Comparison of ENCODE assay signal across 20 cellular contexts in the genomic region with DNA sequence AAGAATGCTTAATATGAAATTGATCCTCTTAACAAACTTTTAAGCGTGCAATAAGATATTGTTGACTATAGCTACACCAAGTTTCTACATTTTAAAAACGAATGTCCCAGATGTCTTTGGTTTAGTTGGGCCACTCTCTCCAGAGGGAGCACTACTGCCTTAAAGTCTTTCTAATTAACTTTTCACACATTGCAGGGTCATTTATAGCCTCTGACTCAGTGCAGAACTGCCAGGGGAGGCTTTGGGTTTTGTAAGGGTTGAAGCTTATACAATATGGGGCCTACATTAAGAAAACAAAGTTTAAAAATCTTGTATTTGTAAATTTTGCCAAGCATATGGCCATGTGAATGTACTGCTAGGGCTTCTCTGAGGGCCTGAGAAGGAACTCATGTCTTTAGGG.
"Had no signal": no experiment of that assay in that cellular context is flagged by ENCODE, and none has a peak within 500 bp of the region (broad histone marks: within the 10 kb centered on the region; RNA-seq: fewer than 3 reads in every experiment).

No MANE protein-coding gene starts in this region.

- H3K27me3 ChIP-seq: dorsolateral prefrontal cortex, foreskin keratinocyte, thyroid gland had no signal

- H3K36me3 Mint-ChIP-seq: activated naive CD8-positive, alpha-beta T cell treated with anti-CD3 and anti-CD28 coated beads for 36 hours; stimulated activated naive B cell treated with anti-CD40 and anti-IgM and Interleukin-4, amounts not matched to agents 10 μg/mL and 1 μg/mL and 100 μg/mL, for 72 hours had no signal

- H3K36me3 ChIP-seq: thyroid gland had no signal

- H3K9me3 Mint-ChIP-seq: activated CD4-positive, alpha-beta T cell treated with anti-CD3 and anti-CD28 coated beads, Interleukin-2, amount 10 ng/mL, durations not matched to agents 24 days and 14 days; activated CD8-positive, alpha-beta T cell treated with anti-CD3 and anti-CD28 coated beads for 36 hours; activated naive CD8-positive, alpha-beta T cell treated with anti-CD3 and anti-CD28 coated beads for 36 hours had no signal

- H3K27me3 Mint-ChIP-seq: activated CD4-positive, alpha-beta T cell treated with anti-CD3 and anti-CD28 coated beads, Interleukin-2, amount 10 ng/mL, durations not matched to agents 24 days and 14 days; activated T-helper 17 cell treated with anti-CD3 and anti-CD28 coated beads, Interleukin-2, amount 50 U/mL, for 72 hours; progenitor cell of endocrine pancreas; stimulated activated naive B cell treated with anti-CD40 and anti-IgM and Interleukin-4, amounts not matched to agents 10 μg/mL and 1 μg/mL and 100 μg/mL, for 72 hours had no signal

- H3K9me3 ChIP-seq: thyroid gland had no signal

- H3K4me1 Mint-ChIP-seq: activated CD4-positive, alpha-beta T cell treated with anti-CD3 and anti-CD28 coated beads, Interleukin-2, amount 10 ng/mL, durations not matched to agents 24 days and 14 days; activated naive CD8-positive, alpha-beta T cell treated with anti-CD3 and anti-CD28 coated beads for 36 hours; activated T-helper 17 cell treated with anti-CD3 and anti-CD28 coated beads, Interleukin-2, amount 50 U/mL, for 72 hours; stimulated activated naive B cell treated with anti-CD40 and anti-IgM and Interleukin-4, amounts not matched to agents 10 μg/mL and 1 μg/mL and 100 μg/mL, for 72 hours had no signal

- H3K27ac Mint-ChIP-seq: activated CD4-positive, alpha-beta T cell treated with anti-CD3 and anti-CD28 coated beads, Interleukin-2, amount 10 ng/mL, durations not matched to agents 24 days and 14 days; activated CD8-positive, alpha-beta T cell treated with anti-CD3 and anti-CD28 coated beads for 36 hours; activated naive CD8-positive, alpha-beta T cell treated with anti-CD3 and anti-CD28 coated beads for 36 hours; activated T-helper 17 cell treated with anti-CD3 and anti-CD28 coated beads, Interleukin-2, amount 50 U/mL, for 72 hours; nephron progenitor cell; progenitor cell of endocrine pancreas; stimulated activated naive B cell treated with anti-CD40 and anti-IgM and Interleukin-4, amounts not matched to agents 10 μg/mL and 1 μg/mL and 100 μg/mL, for 72 hours had no signal

- H3K4me1 ChIP-seq: foreskin keratinocyte, thyroid gland had no signal

- H3K4me3 Mint-ChIP-seq: activated CD4-positive, alpha-beta T cell treated with anti-CD3 and anti-CD28 coated beads, Interleukin-2, amount 10 ng/mL, durations not matched to agents 24 days and 14 days; activated CD8-positive, alpha-beta T cell treated with anti-CD3 and anti-CD28 coated beads for 36 hours; activated naive CD8-positive, alpha-beta T cell treated with anti-CD3 and anti-CD28 coated beads for 36 hours; activated T-helper 17 cell treated with anti-CD3 and anti-CD28 coated beads, Interleukin-2, amount 50 U/mL, for 72 hours; nephron progenitor cell; stimulated activated naive B cell treated with anti-CD40 and anti-IgM and Interleukin-4, amounts not matched to agents 10 μg/mL and 1 μg/mL and 100 μg/mL, for 72 hours had no signal

- H3K4me3 ChIP-seq: dorsolateral prefrontal cortex, skin epidermis, thyroid gland had no signal

- H3K27ac ChIP-seq: epithelial cell of prostate, foreskin keratinocyte, thyroid gland had no signal

- ATAC-seq: activated CD8-positive, alpha-beta T cell treated with anti-CD3 and anti-CD28 coated beads for 36 hours; activated T-helper 17 cell treated with anti-CD3 and anti-CD28 coated beads, Interleukin-2, amount 50 U/mL, for 72 hours; foreskin keratinocyte; stimulated activated naive B cell treated with anti-CD40 and anti-IgM and Interleukin-4, amounts not matched to agents 10 μg/mL and 1 μg/mL and 100 μg/mL, for 72 hours had no signal

- DNase-seq: activated CD4-positive, alpha-beta T cell treated with anti-CD3 and anti-CD28 coated beads, Interleukin-2, amount 10 ng/mL, durations not matched to agents 24 days and 14 days; activated CD8-positive, alpha-beta T cell treated with anti-CD3 and anti-CD28 coated beads for 36 hours; activated naive CD4-positive, alpha-beta T cell; activated naive CD8-positive, alpha-beta T cell treated with anti-CD3 and anti-CD28 coated beads for 36 hours; activated T-cell treated with anti-CD3 and anti-CD28 coated beads, Interleukin-2, amount 50 U/mL, for 1 hour; amniotic stem cell; dorsolateral prefrontal cortex; foreskin keratinocyte; glutamatergic neuron; mammary epithelial cell; nephron progenitor cell; stimulated activated CD4-positive, alpha-beta T cell treated with anti-CD3 and anti-CD28 coated beads, Interleukin-4, amount 100 ng/mL, for 4 hours; stimulated activated naive B cell treated with anti-CD40 and anti-IgM and Interleukin-4, amounts not matched to agents 10 μg/mL and 1 μg/mL and 100 μg/mL, for 72 hours; T-helper 1 cell; T1000; thyroid gland had no signal
